ENCODE assay signal across 8 cellular contexts in the genomic region with DNA sequence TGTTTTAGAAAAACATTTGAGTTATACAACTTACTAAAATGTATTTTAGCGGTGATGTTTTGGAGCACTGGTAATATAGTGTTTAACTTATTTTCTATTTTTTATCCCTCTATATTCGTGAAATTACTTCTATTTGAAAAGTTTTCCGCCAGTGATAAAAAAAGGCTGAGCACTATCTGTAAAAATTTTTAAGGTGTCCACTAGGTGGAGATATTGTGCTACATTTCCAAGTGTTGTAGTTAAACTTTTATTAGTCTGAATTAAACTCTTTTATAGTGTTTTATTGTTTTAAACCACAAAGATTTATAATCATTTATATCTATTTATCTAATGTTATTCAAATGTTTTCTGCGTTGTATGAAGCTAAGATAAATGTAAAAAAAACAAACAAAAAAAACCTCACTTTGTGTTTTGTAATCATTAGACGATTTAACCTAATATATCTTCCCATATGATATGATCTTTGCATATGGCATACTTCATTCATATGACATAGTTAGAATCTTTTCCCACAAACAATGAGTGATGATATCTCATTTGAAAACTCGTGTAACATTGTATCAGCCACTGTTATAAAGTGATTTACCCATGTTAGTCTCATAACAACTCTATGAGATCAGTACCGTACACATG. TPM values are rescaled to one million over a fixed set of nuclear protein-coding genes. Genes with fewer than 3 reads are reported as not detected.
A peak's percentile ranks its signal among the peaks of the same experiment; 100 is the strongest.
DNase-seq lines count a peak whose midpoint lies in the region; ATAC-seq, FAIRE-seq and TF ChIP-seq lines count a peak whose summit lies in the region.
"Not testable (repeated sequence)": the region's sequence is repeated elsewhere in the genome, so short reads cannot be mapped to it uniquely, and the experiment has no call there.

No MANE protein-coding gene starts in this region.

- H2BK120ac ChIP-seq in neuronal stem cell (ENCODE audit: low read depth, low read length), result not testable (repeated sequence)

- POLR2A ChIA-PET in A549 (lab: Yijun Ruan, JAX), result not testable (repeated sequence)

- H3K4me1 ChIP-seq in A549; heart right ventricle; neuronal stem cell (ENCODE audit: control insufficient read depth in 2 of 2, insufficient read depth in 1 of 2, low read depth in 1 of 2, low read length in 2 of 2): not testable (repeated sequence)

- not testable (repeated sequence) for H3K4me3 ChIP-seq in A549; GM06990 (replicated peaks; ENCODE audit: low read depth, low read length); cardiac fibroblast (replicated peaks in 1 of 2; ENCODE audit: low read depth in 2 of 2, low read length in 2 of 2); heart right ventricle; neuronal stem cell (ENCODE audit: low read length in 2 of 2)

- H3K27ac ChIP-seq in A549; heart right ventricle; neuronal stem cell (replicated peaks; ENCODE audit: low read length): not testable (repeated sequence)

- not testable (repeated sequence) for TF ChIP-seq POLR2A in A549 (IDR thresholded peaks at IDR 0.05; ENCODE audit: low read length)

- not testable (repeated sequence) for H2BK12ac ChIP-seq in neuronal stem cell (ENCODE audit: low read length)

- not testable (repeated sequence) for H3K23ac ChIP-seq in neuronal stem cell (ENCODE audit: low read depth, low read length, poor library complexity)

- H3K79me1 ChIP-seq in neuronal stem cell (ENCODE audit: low read depth, low read length), result not testable (repeated sequence)

- H4K91ac ChIP-seq in neuronal stem cell (ENCODE audit: low read depth, low read length, poor library complexity), result not testable (repeated sequence)

- H3K36me3 ChIP-seq in GM06990 (ENCODE audit: control insufficient read depth, insufficient read depth, low read length); neuronal stem cell (replicated peaks in 1 of 2; ENCODE audit: control insufficient read depth in 2 of 2, insufficient read depth in 2 of 2, low read length in 2 of 2): not testable (repeated sequence)
- H3K36me3 ChIP-seq in heart right ventricle, result peaks cover 0 to 14% (median 0%) of the 10 kb centered on the region in 9 donors

- TF ChIP-seq CTCF in A549 (IDR thresholded peaks at IDR 0.05) (peak; percentile 64), GM06990 (IDR thresholded peaks at IDR 0.05; ENCODE audit: insufficient read depth, low read length, poor library complexity, severe bottlenecking) (peak; percentile 36), HFFc6 (IDR thresholded peaks at IDR 0.05) (peak; percentile 91), cardiac fibroblast (IDR thresholded peaks at IDR 0.05; ENCODE audit: low read depth, low read length) (peak; percentile 27), heart right ventricle (IDR thresholded peaks at IDR 0.05) (peak; percentile 36 to 82 (median 70))

- H3K27me3 ChIP-seq in GM06990 (replicated peaks; ENCODE audit: control insufficient read depth, insufficient read depth, low read length); heart right ventricle; neuronal stem cell (ENCODE audit: control insufficient read depth in 3 of 3, insufficient read depth in 3 of 3, low read depth in 1 of 3, low read length in 3 of 3): not testable (repeated sequence)

- FAIRE-seq in A549 (lab: Jason Lieb, UNC), result peak; percentile 98

- H3K4me2 ChIP-seq in A549; neuronal stem cell (ENCODE audit: insufficient read depth, low read length, poor library complexity, severe bottlenecking): not testable (repeated sequence)

- not testable (repeated sequence) for H3K4me3 Mint-ChIP-seq in HFFc6

- intact Hi-C loops in heart right ventricle (cut with DNase I), result loop anchor here in 9 of 10 donors (2.0 to 10.0 kb wide), 6 partner anchors 579 to 944 kb away; partner anchors contain the start of gene CPNE8 (in 1 of the 9)

- TF ChIP-seq EP300 in A549 (IDR thresholded peaks at IDR 0.05), result not testable (repeated sequence)

- peak in 1 of 2 experiments; percentile 54 for DNase-seq in A549 (ENCODE audit: low read depth in 1 of 2, low spot score in 1 of 2)
- not testable (repeated sequence) for DNase-seq in GM06990 (ENCODE audit: extremely low read depth, insufficient read length); heart right ventricle
- peak; percentile 56 for DNase-seq in HFFc6
- DNase-seq in NCI-H1092 treated with DMSO at 0.1 percent for 48 hours (lab: John Stamatoyannopoulos, UW), result peak; percentile 25
- DNase-seq in RPMI8226, result peak; percentile 37
- peak; percentile 46 to 69 for DNase-seq in cardiac fibroblast (ENCODE audit: low read depth in 2 of 2)
- peak; percentile 12 for DNase-seq in neuronal stem cell (ENCODE audit: low spot score)

- not testable (repeated sequence) for H3K4ac ChIP-seq in neuronal stem cell (ENCODE audit: low read length)

- peak; percentile 74 to 85 for TF ChIP-seq RAD21 in A549 (conservative IDR thresholded peaks at IDR 0.05 in 1 of 2, IDR thresholded peaks at IDR 0.05 in 1 of 2)

- not testable (repeated sequence) for H3K36me3 Mint-ChIP-seq in HFFc6 (ENCODE audit: low read depth)

- H3K14ac ChIP-seq in neuronal stem cell (ENCODE audit: low read length), result not testable (repeated sequence)

- not testable (repeated sequence) for H3K18ac ChIP-seq in neuronal stem cell (ENCODE audit: low read length)

- not testable (repeated sequence) for H3K27ac Mint-ChIP-seq in HFFc6

- ATAC-seq in A549, heart right ventricle: not testable (repeated sequence)

- not testable (repeated sequence) for H2AFZ ChIP-seq in neuronal stem cell (ENCODE audit: low read length)

- H4K8ac ChIP-seq in neuronal stem cell (ENCODE audit: low read depth, low read length), result not testable (repeated sequence)

- not testable (repeated sequence) for H3K9ac ChIP-seq in neuronal stem cell (ENCODE audit: low read depth, low read length, poor library complexity)

- not testable (repeated sequence) for H2AK5ac ChIP-seq in neuronal stem cell (ENCODE audit: low read depth, low read length)

- not testable (repeated sequence) for H3K9me3 ChIP-seq in A549; heart right ventricle; neuronal stem cell (replicated peaks in 1 of 2; ENCODE audit: control insufficient read depth in 2 of 2, insufficient read depth in 1 of 2, low read depth in 1 of 2, low read length in 2 of 2)

- not testable (repeated sequence) for H2BK5ac ChIP-seq in neuronal stem cell (ENCODE audit: low read length)

- not testable (repeated sequence) for H3K9me3 Mint-ChIP-seq in HFFc6

- WGBS in A549 (ENCODE audit: missing lambda C conversion rate), result 27% methylated on average over 7 of the region's 7 CpGs
- WGBS in heart right ventricle, 2 donors, result 28 to 35% methylated on average over 7 of the region's 7 CpGs
- no CpG with 5 or more reads among the region's 7 CpGs for whole genome bisulfite sequencing in neuronal stem cell (ENCODE audit: extremely low coverage in 2 of 2, insufficient read length in 2 of 2, insufficient replicate concordance in 1 of 2), 2 donors

- not testable (repeated sequence) for H2BK15ac ChIP-seq in neuronal stem cell (ENCODE audit: low read length)

- CTCF ChIA-PET in A549 (lab: Yijun Ruan, JAX), result interaction anchor here (0.7 to 1.8 kb wide), 8 partner anchors 13 to 944 kb away, joined by 3 to 8 read pairs (median 4); no protein-coding TSS in a partner anchor

- not testable (repeated sequence) for H3K4me1 Mint-ChIP-seq in HFFc6 (ENCODE audit: low read depth)

- H3K27me3 Mint-ChIP-seq in HFFc6 (ENCODE audit: insufficient read depth), result not testable (repeated sequence)

TF ChIP-seq in A549, 52 proteins besides CTCF, POLR2A, EP300 and RAD21:
- TF ChIP-seq SMC3 (IDR thresholded peaks at IDR 0.05), result peak; percentile 73

RNA-seq across cellular contexts. Expression of gene ALG10B, which starts 11.8 kb away (rescaled TPM):
- polyA plus RNA-seq in A549 (2011; rRNA removed) (10.5 and 15.2 TPM in 2 replicates), A549 (2017; fragmentation: RNase III; extraction: RNeasy Plus Mini Kit Qiagen cat#74134 plus additional on column Dnase treatment) (3.5 to 4.7 TPM (median 3.7 TPM) in 3 replicates), heart right ventricle (1 to 10 TPM in 1 of 2 donors, under 1 TPM in 1; 0.97 to 1.6 TPM)
- 6.3 and 6.7 TPM in 2 replicates for polyA plus RNA-seq in A549 (2012; cell fraction: cytosol; rRNA removed)
- 7.2 and 8.9 TPM in 2 replicates for polyA plus RNA-seq in A549 (2012; cell fraction: nucleus; rRNA removed)
- 36.7 and 38.8 TPM in 2 replicates for polyA minus RNA-seq in A549 (2011; rRNA and poly(A)+ RNA removed)
- 1 to 10 TPM; 3.9 to 4.8 (median 4.1) TPM for total RNA-seq in HFFc6 (2021; fragmentation: NEBNext Ultra II Directional; extraction: Animal tissue kit (Norgen Biotek cat#: 25700))
- 1 to 10 TPM; 4.4 to 7.4 (median 5.2) TPM for total RNA-seq in heart right ventricle
- 4.1 TPM for polyA plus RNA-seq in neuronal stem cell (2013, experiment 1 of 2)
- polyA plus RNA-seq in neuronal stem cell (2013, experiment 2 of 2), result 4.6 TPM

Comparison
In these comparisons a context has a peak if more than half of its experiments do, and no peak if none do; other contexts are left out.
1. CTCF ChIP-seq: peak in every context shown above with its lines; median percentile 91 in HFFc6; 70 in heart right ventricle; 64 in A549; 36 in GM06990; 27 in cardiac fibroblast.